26 cellular contexts compared by ENCODE assay signal in the genomic region with DNA sequence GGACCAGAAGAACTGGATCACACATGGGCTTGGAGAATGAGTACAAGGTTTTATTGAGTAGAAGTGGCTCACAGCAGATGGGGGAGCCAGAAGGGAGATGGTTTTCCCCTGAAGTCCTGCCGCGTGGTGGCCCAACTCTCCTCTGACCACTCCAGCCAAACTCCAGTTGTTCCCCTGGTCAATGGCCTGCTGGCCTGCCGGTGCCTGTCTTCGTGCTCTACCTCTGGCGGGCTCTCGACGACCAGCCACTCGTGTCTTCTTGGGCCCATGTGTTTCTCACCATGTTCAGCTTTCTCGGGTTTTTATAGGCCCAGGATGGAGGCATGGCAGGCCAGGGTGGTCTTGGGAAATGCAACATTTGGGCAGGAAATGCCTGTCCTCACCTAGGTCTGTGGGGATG.
"Had no signal": no experiment of that assay in that cellular context is flagged by ENCODE, and none has a peak within 500 bp of the region (broad histone marks: within the 10 kb centered on the region; RNA-seq: fewer than 3 reads in every experiment).

No MANE protein-coding gene starts in this region.

- H3K27ac ChIP-seq: stomach, suprapubic skin, testis, thoracic aorta, thyroid gland, tibial artery, tibial nerve, transverse colon, upper lobe of left lung, uterus, vagina had no signal

- H3K9me3 ChIP-seq: testis, thoracic aorta, thyroid gland, tibial artery, tibial nerve, transverse colon, upper lobe of left lung, uterus, vagina had no signal

- DNase-seq: stimulated activated CD4-positive, alpha-beta T cell treated with anti-CD3 and anti-CD28 coated beads, Interleukin-2, amount 100 ng/mL, for 24 hours; stimulated activated CD4-positive, alpha-beta T cell treated with anti-CD3 and anti-CD28 coated beads, Interleukin-2, amount 100 ng/mL, for 48 hours; stimulated activated CD4-positive, alpha-beta T cell treated with anti-CD3 and anti-CD28 coated beads, Interleukin-4, amount 100 ng/mL, for 1 hour; stimulated activated CD4-positive, alpha-beta T cell treated with anti-CD3 and anti-CD28 coated beads, Interleukin-4, amount 100 ng/mL, for 24 hours; stimulated activated CD4-positive, alpha-beta T cell treated with anti-CD3 and anti-CD28 coated beads, Interleukin-4, amount 100 ng/mL, for 4 hours; stimulated activated CD8-positive, alpha-beta memory T cell treated with anti-CD3 and anti-CD28 coated beads, Interleukin-4, amount 100 ng/mL, for 48 hours; stimulated activated naive B cell treated with anti-CD40 and anti-IgM and Interleukin-4, amounts not matched to agents 10 μg/mL and 1 μg/mL and 100 μg/mL, for 72 hours; stimulated activated naive CD4-positive, alpha-beta T cell; stimulated activated naive CD4-positive, alpha-beta T cell treated with Interleukin-2 at 50 U/mL for 16 hours; stimulated activated naive CD8-positive, alpha-beta T cell treated with anti-CD3 and anti-CD28 coated beads, Interleukin-15, amount 100 ng/mL, for 72 hours; stimulated activated naive CD8-positive, alpha-beta T cell treated with anti-CD3 and anti-CD28 coated beads, Interleukin-15, Interleukin-2, amounts not matched to agents 100 U/mL and 50 U/mL, for 24 hours; stomach; substantia nigra; testis; thyroid gland; tibial artery; transverse colon; trophoblast cell; uterus had no signal

- H3K36me3 ChIP-seq: stomach, suprapubic skin, thoracic aorta, thyroid gland, tibial artery, tibial nerve, transverse colon, upper lobe of left lung, uterus, vagina had no signal

- H3K27me3 ChIP-seq: stomach, suprapubic skin, testis, thyroid gland, tibial artery, tibial nerve, transverse colon, upper lobe of left lung, uterus, vagina had no signal

- H3K4me1 ChIP-seq: stomach, suprapubic skin, testis, thyroid gland, tibial artery, tibial nerve, transverse colon, upper lobe of left lung, uterus, vagina had no signal

- H3K4me3 ChIP-seq: stomach, suprapubic skin, testis, thoracic aorta, thyroid gland, tibial artery, tibial nerve, transverse colon, upper lobe of left lung, uterus, vagina had no signal

- ATAC-seq: stimulated activated effector memory CD8-positive, alpha-beta T cell treated with anti-CD3 and anti-CD28 coated beads, Interleukin-12 subunit alpha, Interleukin-12 subunit beta, amount 100 ng/mL, for 72 hours; stimulated activated memory B cell treated with anti-CD40 and anti-IgM and Interleukin-4, amounts not matched to agents 10 μg/mL and 1 μg/mL and 100 μg/mL, for 72 hours; stimulated activated naive B cell treated with anti-CD40 and anti-IgM and Interleukin-4, amounts not matched to agents 10 μg/mL and 1 μg/mL and 100 μg/mL, for 72 hours; stimulated activated naive CD8-positive, alpha-beta T cell treated with anti-CD3 and anti-CD28 coated beads, Interleukin-15, amount 100 ng/mL, for 72 hours; stimulated activated naive CD8-positive, alpha-beta T cell treated with anti-CD3 and anti-CD28 coated beads, Interleukin-15, Interleukin-2, amounts not matched to agents 100 U/mL and 50 U/mL, for 24 hours had no signal
